Comparison of ENCODE assay signal across 17 cellular contexts in the genomic region with DNA sequence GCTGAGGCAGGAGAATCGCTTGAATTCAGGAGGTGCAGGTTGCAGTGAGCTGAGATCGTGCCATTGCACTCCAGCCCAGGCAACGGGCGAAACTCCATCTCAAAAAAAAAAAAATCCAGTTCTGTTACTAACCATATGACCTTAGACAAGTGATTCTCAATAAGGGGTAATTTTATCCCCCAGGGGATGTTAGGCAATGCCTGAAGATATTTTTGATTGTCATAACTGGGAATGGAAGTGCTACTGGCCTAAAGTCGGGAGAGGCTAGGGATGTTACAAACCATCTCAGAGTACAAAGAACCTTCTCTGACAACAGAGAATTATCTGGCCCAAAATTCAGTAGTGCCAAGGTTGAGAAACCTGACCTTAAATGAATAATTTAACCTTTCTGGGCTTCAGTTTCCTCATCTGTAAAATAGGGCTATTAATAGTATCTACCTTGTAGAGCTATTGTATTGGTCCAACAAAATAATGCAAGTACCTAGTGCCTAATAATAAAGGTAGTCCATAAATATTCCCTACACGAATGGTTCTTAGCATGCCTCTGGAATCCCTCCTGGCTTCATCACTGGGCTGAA. TPM values are rescaled to one million over a fixed set of nuclear protein-coding genes. Genes with fewer than 3 reads are reported as not detected.
DNase-seq lines count a peak whose midpoint lies in the region; ATAC-seq and TF ChIP-seq lines count a peak whose summit lies in the region.
"Had no signal": no experiment of that assay in that cellular context is flagged by ENCODE, and none has a peak within 500 bp of the region (broad histone marks: within the 10 kb centered on the region; RNA-seq: fewer than 3 reads in every experiment).

No MANE protein-coding gene starts in this region.

- H3K9me3 ChIP-seq in T-helper 17 cell (ENCODE audit: control insufficient read depth, low read length, poor library complexity, severe bottlenecking) (no peaks in the 10 kb centered on the region), gastroesophageal sphincter (no peaks in the 10 kb centered on the region)

- no peak for DNase-seq in Calu3
- DNase-seq in T-helper 17 cell: no peak
- no peak for DNase-seq in stimulated activated naive B cell treated with anti-CD40 and anti-IgM and Interleukin-4, amounts not matched to agents 10 μg/mL and 1 μg/mL and 100 μg/mL, for 72 hours
- no peak for DNase-seq in activated T-cell treated with anti-CD3 and anti-CD28 coated beads, Interleukin-2, amount 50 U/mL, for 72 hours
- DNase-seq in NCI-H526 (lab: John Stamatoyannopoulos, UW): no peak
- DNase-seq in endothelial cell (ENCODE audit: low spot score): no peak
- DNase-seq: activated effector memory CD4-positive, alpha-beta T cell treated with anti-CD3 and anti-CD28 coated beads, Interleukin-2, amount 50 U/mL, for 16 hours; cortex of kidney; DMS53; kidney; NCI-H345 had no signal

- no peak for TF ChIP-seq EP300 in gastroesophageal sphincter (IDR thresholded peaks at IDR 0.05)

- no peak for ATAC-seq in T-helper 17 cell
- ATAC-seq in gastroesophageal sphincter: no peak
- ATAC-seq in stimulated activated naive B cell treated with anti-CD40 and anti-IgM and Interleukin-4, amounts not matched to agents 10 μg/mL and 1 μg/mL and 100 μg/mL, for 72 hours (replicated peaks): no peak
- ATAC-seq in activated T-cell treated with anti-CD3 and anti-CD28 coated beads, Interleukin-2, amount 50 U/mL, for 72 hours (replicated peaks in 1 of 2): no peak
- no peak for ATAC-seq in HG03520 (IDR thresholded peaks at IDR 0.05; ENCODE audit: unreplicated experiment)
- ATAC-seq: Right ventricle myocardium inferior, sciatic nerve, WTC11 had no signal

- H3K27me3 Mint-ChIP-seq in Calu3 (ENCODE audit: unreplicated experiment): no peaks in the 10 kb centered on the region
- no peaks in the 10 kb centered on the region for H3K27me3 Mint-ChIP-seq in T-helper 17 cell
- no peaks in the 10 kb centered on the region for H3K27me3 Mint-ChIP-seq in stimulated activated naive B cell treated with anti-CD40 and anti-IgM and Interleukin-4, amounts not matched to agents 10 μg/mL and 1 μg/mL and 100 μg/mL, for 72 hours
- peaks cover 13% of the 10 kb centered on the region for H3K27me3 Mint-ChIP-seq in activated T-cell treated with anti-CD3 and anti-CD28 coated beads, Interleukin-2, amount 50 U/mL, for 72 hours (ENCODE audit: low read depth)
- H3K27me3 Mint-ChIP-seq in endothelial cell (ENCODE audit: unreplicated experiment): peaks cover 23% of the 10 kb centered on the region

- no peak for TF ChIP-seq POLR2A in gastroesophageal sphincter (IDR thresholded peaks at IDR 0.05)

- peak overlapping the region in 3 of 4 donors; percentile 58 to 97 (median 94) for H3K27ac ChIP-seq in gastroesophageal sphincter

- WGBS in gastroesophageal sphincter (ENCODE audit: low coverage in 1 of 2), 2 donors: 65 to 79% methylated on average over 2 to 6 of the region's 6 CpGs

- no peaks in the 10 kb centered on the region for H3K36me3 ChIP-seq in gastroesophageal sphincter

- peaks cover 43% of the 10 kb centered on the region for H3K36me3 Mint-ChIP-seq in Calu3 (ENCODE audit: insufficient read depth, unreplicated experiment)
- no peaks in the 10 kb centered on the region for H3K36me3 Mint-ChIP-seq in T-helper 17 cell (ENCODE audit: low read depth)
- H3K36me3 Mint-ChIP-seq in stimulated activated naive B cell treated with anti-CD40 and anti-IgM and Interleukin-4, amounts not matched to agents 10 μg/mL and 1 μg/mL and 100 μg/mL, for 72 hours: peaks cover 2 to 9% of the 10 kb centered on the region in 2 donors
- H3K36me3 Mint-ChIP-seq in activated T-cell treated with anti-CD3 and anti-CD28 coated beads, Interleukin-2, amount 50 U/mL, for 72 hours (ENCODE audit: insufficient read depth in 2 of 2): no peaks in the 10 kb centered on the region
- no peaks in the 10 kb centered on the region for H3K36me3 Mint-ChIP-seq in endothelial cell (ENCODE audit: low read depth, unreplicated experiment)
- H3K36me3 Mint-ChIP-seq: WTC11 had no signal

- BruUV-seq in Calu3 (replicated peaks; lab: Mats Ljungman, UMichigan): no TSS peak

- peak overlapping the region; percentile 5 for H3K27ac Mint-ChIP-seq in Calu3 (ENCODE audit: unreplicated experiment)
- peak overlapping the region; percentile 100 for H3K27ac Mint-ChIP-seq in T-helper 17 cell
- peak overlapping the region; percentile 98 for H3K27ac Mint-ChIP-seq in stimulated activated naive B cell treated with anti-CD40 and anti-IgM and Interleukin-4, amounts not matched to agents 10 μg/mL and 1 μg/mL and 100 μg/mL, for 72 hours
- H3K27ac Mint-ChIP-seq in activated T-cell treated with anti-CD3 and anti-CD28 coated beads, Interleukin-2, amount 50 U/mL, for 72 hours: no peak overlapping the region
- no peak overlapping the region for H3K27ac Mint-ChIP-seq in endothelial cell (ENCODE audit: unreplicated experiment)

- H3K4me3 Mint-ChIP-seq in Calu3 (ENCODE audit: low read depth, unreplicated experiment) (no peak overlapping the region), T-helper 17 cell (no peak overlapping the region), endothelial cell (ENCODE audit: unreplicated experiment) (no peak overlapping the region)
- peak overlapping the region; percentile 53 to 62 for H3K4me3 Mint-ChIP-seq in stimulated activated naive B cell treated with anti-CD40 and anti-IgM and Interleukin-4, amounts not matched to agents 10 μg/mL and 1 μg/mL and 100 μg/mL, for 72 hours
- H3K4me3 Mint-ChIP-seq in activated T-cell treated with anti-CD3 and anti-CD28 coated beads, Interleukin-2, amount 50 U/mL, for 72 hours: no peak overlapping the region
- H3K4me3 Mint-ChIP-seq: WTC11 had no signal

- H3K27me3 ChIP-seq in gastroesophageal sphincter: no peaks in the 10 kb centered on the region

- CTCF ChIA-PET in Calu3 (lab: Charles Lee): no interaction called here

- peaks cover 74% of the 10 kb centered on the region for H3K4me1 Mint-ChIP-seq in Calu3 (ENCODE audit: low read depth, unreplicated experiment)
- H3K4me1 Mint-ChIP-seq in T-helper 17 cell: peaks cover 27% of the 10 kb centered on the region
- H3K4me1 Mint-ChIP-seq in stimulated activated naive B cell treated with anti-CD40 and anti-IgM and Interleukin-4, amounts not matched to agents 10 μg/mL and 1 μg/mL and 100 μg/mL, for 72 hours: peaks cover 57 to 88% of the 10 kb centered on the region in 2 donors
- H3K4me1 Mint-ChIP-seq in activated T-cell treated with anti-CD3 and anti-CD28 coated beads, Interleukin-2, amount 50 U/mL, for 72 hours (ENCODE audit: low read depth): peaks cover 60% of the 10 kb centered on the region
- peaks cover 35% of the 10 kb centered on the region for H3K4me1 Mint-ChIP-seq in endothelial cell (ENCODE audit: unreplicated experiment)

- peaks cover 16 to 72% (median 40%) of the 10 kb centered on the region in 3 donors for H3K4me1 ChIP-seq in gastroesophageal sphincter

- intact Hi-C loops in Calu3 (cut with micrococcal nuclease; ENCODE audit: unreplicated experiment): no loop called here

- TF ChIP-seq CTCF in Calu3 (IDR thresholded peaks at IDR 0.05; ENCODE audit: unreplicated experiment) (no peak), gastroesophageal sphincter (IDR thresholded peaks at IDR 0.05) (no peak), endothelial cell (IDR thresholded peaks at IDR 0.05; ENCODE audit: unreplicated experiment) (no peak)

- H3K9me3 Mint-ChIP-seq in Calu3 (ENCODE audit: low read depth, unreplicated experiment): no peaks in the 10 kb centered on the region
- H3K9me3 Mint-ChIP-seq in stimulated activated naive B cell treated with anti-CD40 and anti-IgM and Interleukin-4, amounts not matched to agents 10 μg/mL and 1 μg/mL and 100 μg/mL, for 72 hours: no peaks in the 10 kb centered on the region
- no peaks in the 10 kb centered on the region for H3K9me3 Mint-ChIP-seq in activated T-cell treated with anti-CD3 and anti-CD28 coated beads, Interleukin-2, amount 50 U/mL, for 72 hours
- H3K9me3 Mint-ChIP-seq in endothelial cell (ENCODE audit: unreplicated experiment): no peaks in the 10 kb centered on the region
- H3K9me3 Mint-ChIP-seq: WTC11 had no signal

- no peak overlapping the region for H3K4me3 ChIP-seq in gastroesophageal sphincter

RNA-seq across cellular contexts. Expression of gene LMNA, which starts 5.8 kb away (rescaled TPM):
- 499 and 514 TPM in 2 replicates for total RNA-seq in Calu3 (2022)
- 1,000 to 10,000 TPM in 1 of 2 donors, 100 to 1,000 TPM in 1; 919 to 1,908 TPM for total RNA-seq in T-helper 17 cell
- total RNA-seq in gastroesophageal sphincter: 100 to 1,000 TPM; 327 to 617 (median 519) TPM
- 100 to 1,000 TPM; 125 to 159 TPM for total RNA-seq in activated T-cell treated with anti-CD3 and anti-CD28 coated beads, Interleukin-2, amount 50 U/mL, for 72 hours
- 35.8 TPM for total RNA-seq in endothelial cell (ENCODE audit: unreplicated experiment)

RNA-seq across cellular contexts. Expression of gene MEX3A, which starts 26.5 kb away (rescaled TPM):
- 3.3 and 5.0 TPM in 2 replicates for total RNA-seq in Calu3 (2022)
- total RNA-seq in T-helper 17 cell: not detected
- total RNA-seq in gastroesophageal sphincter: under 1 TPM; under 0.01 to 0.78 (median 0.52) TPM
- under 1 TPM; 0.31 to 0.97 TPM for total RNA-seq in activated T-cell treated with anti-CD3 and anti-CD28 coated beads, Interleukin-2, amount 50 U/mL, for 72 hours
- 63.9 TPM for total RNA-seq in endothelial cell (ENCODE audit: unreplicated experiment)
- total RNA-seq: T-helper 1 cell treated with Interleukin-12 subunit alpha and Interleukin-12 subunit beta and Interleukin-4 antibody, amounts not matched to agents 30 ng/mL and 1 ng/mL, for 36 hours had no signal

RNA-seq across cellular contexts. Expression of gene SEMA4A, which starts 44.6 kb away (rescaled TPM):
- total RNA-seq in Calu3 (2022) (6.9 and 7.2 TPM in 2 replicates), T-helper 17 cell (10 to 100 TPM; 21.7 to 58.1 TPM), gastroesophageal sphincter (1 to 10 TPM; 1.7 to 7.5 (median 3.4) TPM), endothelial cell (ENCODE audit: unreplicated experiment) (2.2 TPM)
- total RNA-seq in activated T-cell treated with anti-CD3 and anti-CD28 coated beads, Interleukin-2, amount 50 U/mL, for 72 hours: 10 to 100 TPM; 63.7 to 80.3 TPM

RNA-seq across cellular contexts. Expression of gene RAB25, which starts 47.8 kb away (rescaled TPM):
- total RNA-seq in Calu3 (2022): 182 and 189 TPM in 2 replicates
- total RNA-seq in T-helper 17 cell: 1 to 10 TPM; 1.4 to 1.8 TPM
- 10 to 100 TPM in 1 of 4 donors, not detected in 3; 22.1 TPM for total RNA-seq in gastroesophageal sphincter
- under 1 TPM; 0.53 to 0.95 TPM for total RNA-seq in activated T-cell treated with anti-CD3 and anti-CD28 coated beads, Interleukin-2, amount 50 U/mL, for 72 hours
- 1.6 TPM for total RNA-seq in endothelial cell (ENCODE audit: unreplicated experiment)
- total RNA-seq: Right ventricle myocardium inferior; sciatic nerve; T-helper 1 cell treated with Interleukin-12 subunit alpha and Interleukin-12 subunit beta and Interleukin-4 antibody, amounts not matched to agents 30 ng/mL and 1 ng/mL, for 36 hours had no signal

RNA-seq across cellular contexts. Expression of gene LAMTOR2, which starts 54.2 kb away (rescaled TPM):
- total RNA-seq in Calu3 (2022) (69.8 and 69.9 TPM in 2 replicates), T-helper 17 cell (10 to 100 TPM; 19.4 to 21.4 TPM), gastroesophageal sphincter (10 to 100 TPM; 66.8 to 79.3 (median 73.1) TPM), endothelial cell (ENCODE audit: unreplicated experiment) (82.4 TPM)
- total RNA-seq in activated T-cell treated with anti-CD3 and anti-CD28 coated beads, Interleukin-2, amount 50 U/mL, for 72 hours: 10 to 100 TPM; 58.7 to 61.8 TPM

Comparison
In these comparisons a context has a peak if more than half of its experiments do, and no peak if none do; other contexts are left out.
1. H3K27ac Mint-ChIP-seq: peak in Calu3 (single experiment), T-helper 17 cell (single experiment) and stimulated activated naive B cell treated with anti-CD40 and anti-IgM and Interleukin-4, amounts not matched to agents 10 μg/mL and 1 μg/mL and 100 μg/mL, for 72 hours (single experiment); none in activated T-cell treated with anti-CD3 and anti-CD28 coated beads, Interleukin-2, amount 50 U/mL, for 72 hours (single experiment) and endothelial cell (single experiment).
2. H3K4me3 Mint-ChIP-seq: peak in stimulated activated naive B cell treated with anti-CD40 and anti-IgM and Interleukin-4, amounts not matched to agents 10 μg/mL and 1 μg/mL and 100 μg/mL, for 72 hours (2 of 2); none in Calu3 (single experiment), T-helper 17 cell (single experiment), activated T-cell treated with anti-CD3 and anti-CD28 coated beads, Interleukin-2, amount 50 U/mL, for 72 hours (0 of 2) and endothelial cell (single experiment).
3. RNA of gene MEX3A, which starts 26.5 kb away (total RNA-seq): 63.9 TPM in endothelial cell (single experiment); 3.3 to 5.0 TPM in Calu3, 0.31 to 0.97 TPM in activated T-cell treated with anti-CD3 and anti-CD28 coated beads, Interleukin-2, amount 50 U/mL, for 72 hours, under 0.01 to 0.78 TPM in gastroesophageal sphincter and not detected in T-helper 17 cell; every median in the first group is over 10 times any median in the second.